ENCODE assay signal across 2 cellular contexts in the genomic region with DNA sequence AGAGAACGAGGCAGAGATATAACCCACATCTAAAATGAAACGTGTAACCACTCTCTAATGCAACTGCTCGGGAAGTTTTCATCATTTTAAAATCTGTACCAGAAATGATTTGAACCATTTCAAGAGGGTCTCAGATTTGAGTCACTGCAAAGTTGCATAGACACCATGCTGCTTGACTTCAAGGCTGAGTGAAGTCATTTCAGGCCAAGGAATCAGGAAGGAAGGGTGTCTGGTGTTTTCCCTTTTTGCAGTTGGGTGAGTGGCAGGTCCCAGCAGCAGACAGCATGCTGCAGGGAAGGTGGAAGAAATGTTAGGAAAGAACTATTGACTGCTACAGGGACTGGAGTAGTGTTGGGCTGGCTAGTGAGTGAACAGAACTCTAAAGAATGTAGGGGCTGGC.
TF ChIP-seq lines count a peak whose summit lies in the region.

No MANE protein-coding gene starts in this region.

TF ChIP-seq in HCT116, 20 proteins besides CTCF, POLR2A, EP300 and RAD21:
- no peak for TF ChIP-seq ZFX (IDR thresholded peaks at IDR 0.05)
- TF ChIP-seq, protein P1, sequence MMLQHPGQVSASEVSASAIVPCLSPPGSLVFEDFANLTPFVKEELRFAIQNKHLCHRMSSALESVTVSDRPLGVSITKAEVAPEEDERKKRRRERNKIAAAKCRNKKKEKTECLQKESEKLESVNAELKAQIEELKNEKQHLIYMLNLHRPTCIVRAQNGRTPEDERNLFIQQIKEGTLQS (IDR thresholded peaks at IDR 0.05) = no peak
- no peak for TF ChIP-seq YY1 (IDR thresholded peaks at IDR 0.05; ENCODE audit: extremely low read depth, insufficient replicate concordance, low read depth, low read length)
- no peak for TF ChIP-seq EZH2 (IDR thresholded peaks at IDR 0.05)
- no peak for TF ChIP-seq SP1 (IDR thresholded peaks at IDR 0.05; ENCODE audit: low read depth)
- TF ChIP-seq TCF7L2 (IDR thresholded peaks at IDR 0.05; ENCODE audit: borderline replicate concordance, extremely low read depth, insufficient read depth, insufficient read length) = no peak
- no peak for TF ChIP-seq EGR1 (IDR thresholded peaks at IDR 0.05; ENCODE audit: low read depth)
- no peak for TF ChIP-seq ELF1 (IDR thresholded peaks at IDR 0.05; ENCODE audit: borderline replicate concordance, low read depth)
- no peak for TF ChIP-seq JUND (IDR thresholded peaks at IDR 0.05)

TF ChIP-seq in GM12878, 131 proteins besides CTCF, POLR2A, EP300 and RAD21 (continues in another document):
- TF ChIP-seq, protein P2, sequence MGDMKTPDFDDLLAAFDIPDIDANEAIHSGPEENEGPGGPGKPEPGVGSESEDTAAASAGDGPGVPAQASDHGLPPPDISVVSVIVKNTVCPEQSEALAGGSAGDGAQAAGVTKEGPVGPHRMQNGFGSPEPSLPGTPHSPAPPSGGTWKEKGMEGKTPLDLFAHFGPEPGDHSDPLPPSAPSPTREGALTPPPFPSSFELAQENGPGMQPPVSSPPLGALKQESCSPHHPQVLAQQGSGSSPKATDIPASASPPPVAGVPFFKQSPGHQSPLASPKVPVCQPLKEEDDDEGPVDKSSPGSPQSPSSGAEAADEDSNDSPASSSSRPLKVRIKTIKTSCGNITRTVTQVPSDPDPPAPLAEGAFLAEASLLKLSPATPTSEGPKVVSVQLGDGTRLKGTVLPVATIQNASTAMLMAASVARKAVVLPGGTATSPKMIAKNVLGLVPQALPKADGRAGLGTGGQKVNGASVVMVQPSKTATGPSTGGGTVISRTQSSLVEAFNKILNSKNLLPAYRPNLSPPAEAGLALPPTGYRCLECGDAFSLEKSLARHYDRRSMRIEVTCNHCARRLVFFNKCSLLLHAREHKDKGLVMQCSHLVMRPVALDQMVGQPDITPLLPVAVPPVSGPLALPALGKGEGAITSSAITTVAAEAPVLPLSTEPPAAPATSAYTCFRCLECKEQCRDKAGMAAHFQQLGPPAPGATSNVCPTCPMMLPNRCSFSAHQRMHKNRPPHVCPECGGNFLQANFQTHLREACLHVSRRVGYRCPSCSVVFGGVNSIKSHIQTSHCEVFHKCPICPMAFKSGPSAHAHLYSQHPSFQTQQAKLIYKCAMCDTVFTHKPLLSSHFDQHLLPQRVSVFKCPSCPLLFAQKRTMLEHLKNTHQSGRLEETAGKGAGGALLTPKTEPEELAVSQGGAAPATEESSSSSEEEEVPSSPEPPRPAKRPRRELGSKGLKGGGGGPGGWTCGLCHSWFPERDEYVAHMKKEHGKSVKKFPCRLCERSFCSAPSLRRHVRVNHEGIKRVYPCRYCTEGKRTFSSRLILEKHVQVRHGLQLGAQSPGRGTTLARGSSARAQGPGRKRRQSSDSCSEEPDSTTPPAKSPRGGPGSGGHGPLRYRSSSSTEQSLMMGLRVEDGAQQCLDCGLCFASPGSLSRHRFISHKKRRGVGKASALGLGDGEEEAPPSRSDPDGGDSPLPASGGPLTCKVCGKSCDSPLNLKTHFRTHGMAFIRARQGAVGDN (IDR thresholded peaks at IDR 0.05) = no peak
- TF ChIP-seq HDAC6 (IDR thresholded peaks at IDR 0.05; ENCODE audit: unreplicated experiment) (no peak), SRF (IDR thresholded peaks at IDR 0.05; ENCODE audit: low read depth in 2 of 2, low read length in 2 of 2) (0 out of 4 replicates have a peak, but pooled peaks of 1 of the 2 experiments have one; percentile 43), SREBF1 (IDR thresholded peaks at IDR 0.05; ENCODE audit: low read length) (no peak), IKZF1 (conservative IDR thresholded peaks at IDR 0.05) (no peak), MYC (IDR thresholded peaks at IDR 0.05; ENCODE audit: insufficient read depth, insufficient read length, insufficient replicate concordance, low read length, severe bottlenecking) (no peak), JUND (IDR thresholded peaks at IDR 0.05; ENCODE audit: low read depth, low read length) (no peak), HDGF (IDR thresholded peaks at IDR 0.05) (no peak), CHD2 (IDR thresholded peaks at IDR 0.05; ENCODE audit: borderline replicate concordance, low read depth, low read length) (no peak), KDM1A (IDR thresholded peaks at IDR 0.05; ENCODE audit: borderline replicate concordance) (no peak), SMAD1 (IDR thresholded peaks at IDR 0.05; ENCODE audit: low read depth, partially characterized antibody) (no peak), FOS (IDR thresholded peaks at IDR 0.05; ENCODE audit: borderline replicate concordance, extremely low read depth, insufficient read length) (no peak), ZBED1 (IDR thresholded peaks at IDR 0.05; ENCODE audit: borderline replicate concordance) (no peak; the same call in 1 of the 2 replicates), SIX5 (IDR thresholded peaks at IDR 0.05; ENCODE audit: low read depth, low read length, severe bottlenecking) (no peak), EGR1 (IDR thresholded peaks at IDR 0.05; ENCODE audit: borderline replicate concordance in 1 of 2, low read depth in 2 of 2, low read length in 2 of 2) (no peak), TCF7 (IDR thresholded peaks at IDR 0.05; ENCODE audit: borderline replicate concordance) (peak; percentile 97), NRF1 (conservative IDR thresholded peaks at IDR 0.05; ENCODE audit: low read depth, low read length) (no peak), CBX3 (IDR thresholded peaks at IDR 0.05; ENCODE audit: borderline replicate concordance, low read depth) (no peak), SPI1 (IDR thresholded peaks at IDR 0.05; ENCODE audit: borderline replicate concordance, insufficient read depth, low read depth, low read length) (peak; percentile 21; the same call in 1 of the 2 replicates), HCFC1 (IDR thresholded peaks at IDR 0.05; ENCODE audit: low read length) (no peak), TAF1 (IDR thresholded peaks at IDR 0.05; ENCODE audit: borderline replicate concordance, low read depth, low read length) (no peak), IRF4 (IDR thresholded peaks at IDR 0.05; ENCODE audit: low read depth, low read length) (peak; percentile 83)
- TF ChIP-seq, protein P3, sequence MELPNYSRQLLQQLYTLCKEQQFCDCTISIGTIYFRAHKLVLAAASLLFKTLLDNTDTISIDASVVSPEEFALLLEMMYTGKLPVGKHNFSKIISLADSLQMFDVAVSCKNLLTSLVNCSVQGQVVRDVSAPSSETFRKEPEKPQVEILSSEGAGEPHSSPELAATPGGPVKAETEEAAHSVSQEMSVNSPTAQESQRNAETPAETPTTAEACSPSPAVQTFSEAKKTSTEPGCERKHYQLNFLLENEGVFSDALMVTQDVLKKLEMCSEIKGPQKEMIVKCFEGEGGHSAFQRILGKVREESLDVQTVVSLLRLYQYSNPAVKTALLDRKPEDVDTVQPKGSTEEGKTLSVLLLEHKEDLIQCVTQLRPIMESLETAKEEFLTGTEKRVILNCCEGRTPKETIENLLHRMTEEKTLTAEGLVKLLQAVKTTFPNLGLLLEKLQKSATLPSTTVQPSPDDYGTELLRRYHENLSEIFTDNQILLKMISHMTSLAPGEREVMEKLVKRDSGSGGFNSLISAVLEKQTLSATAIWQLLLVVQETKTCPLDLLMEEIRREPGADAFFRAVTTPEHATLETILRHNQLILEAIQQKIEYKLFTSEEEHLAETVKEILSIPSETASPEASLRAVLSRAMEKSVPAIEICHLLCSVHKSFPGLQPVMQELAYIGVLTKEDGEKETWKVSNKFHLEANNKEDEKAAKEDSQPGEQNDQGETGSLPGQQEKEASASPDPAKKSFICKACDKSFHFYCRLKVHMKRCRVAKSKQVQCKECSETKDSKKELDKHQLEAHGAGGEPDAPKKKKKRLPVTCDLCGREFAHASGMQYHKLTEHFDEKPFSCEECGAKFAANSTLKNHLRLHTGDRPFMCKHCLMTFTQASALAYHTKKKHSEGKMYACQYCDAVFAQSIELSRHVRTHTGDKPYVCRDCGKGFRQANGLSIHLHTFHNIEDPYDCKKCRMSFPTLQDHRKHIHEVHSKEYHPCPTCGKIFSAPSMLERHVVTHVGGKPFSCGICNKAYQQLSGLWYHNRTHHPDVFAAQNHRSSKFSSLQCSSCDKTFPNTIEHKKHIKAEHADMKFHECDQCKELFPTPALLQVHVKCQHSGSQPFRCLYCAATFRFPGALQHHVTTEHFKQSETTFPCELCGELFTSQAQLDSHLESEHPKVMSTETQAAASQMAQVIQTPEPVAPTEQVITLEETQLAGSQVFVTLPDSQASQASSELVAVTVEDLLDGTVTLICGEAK (IDR thresholded peaks at IDR 0.05; ENCODE audit: borderline replicate concordance) = no peak
- TF ChIP-seq, protein P4, sequence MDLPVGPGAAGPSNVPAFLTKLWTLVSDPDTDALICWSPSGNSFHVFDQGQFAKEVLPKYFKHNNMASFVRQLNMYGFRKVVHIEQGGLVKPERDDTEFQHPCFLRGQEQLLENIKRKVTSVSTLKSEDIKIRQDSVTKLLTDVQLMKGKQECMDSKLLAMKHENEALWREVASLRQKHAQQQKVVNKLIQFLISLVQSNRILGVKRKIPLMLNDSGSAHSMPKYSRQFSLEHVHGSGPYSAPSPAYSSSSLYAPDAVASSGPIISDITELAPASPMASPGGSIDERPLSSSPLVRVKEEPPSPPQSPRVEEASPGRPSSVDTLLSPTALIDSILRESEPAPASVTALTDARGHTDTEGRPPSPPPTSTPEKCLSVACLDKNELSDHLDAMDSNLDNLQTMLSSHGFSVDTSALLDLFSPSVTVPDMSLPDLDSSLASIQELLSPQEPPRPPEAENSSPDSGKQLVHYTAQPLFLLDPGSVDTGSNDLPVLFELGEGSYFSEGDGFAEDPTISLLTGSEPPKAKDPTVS (IDR thresholded peaks at IDR 0.05; ENCODE audit: low read depth, low read length) = no peak
- TF ChIP-seq, protein P5, sequence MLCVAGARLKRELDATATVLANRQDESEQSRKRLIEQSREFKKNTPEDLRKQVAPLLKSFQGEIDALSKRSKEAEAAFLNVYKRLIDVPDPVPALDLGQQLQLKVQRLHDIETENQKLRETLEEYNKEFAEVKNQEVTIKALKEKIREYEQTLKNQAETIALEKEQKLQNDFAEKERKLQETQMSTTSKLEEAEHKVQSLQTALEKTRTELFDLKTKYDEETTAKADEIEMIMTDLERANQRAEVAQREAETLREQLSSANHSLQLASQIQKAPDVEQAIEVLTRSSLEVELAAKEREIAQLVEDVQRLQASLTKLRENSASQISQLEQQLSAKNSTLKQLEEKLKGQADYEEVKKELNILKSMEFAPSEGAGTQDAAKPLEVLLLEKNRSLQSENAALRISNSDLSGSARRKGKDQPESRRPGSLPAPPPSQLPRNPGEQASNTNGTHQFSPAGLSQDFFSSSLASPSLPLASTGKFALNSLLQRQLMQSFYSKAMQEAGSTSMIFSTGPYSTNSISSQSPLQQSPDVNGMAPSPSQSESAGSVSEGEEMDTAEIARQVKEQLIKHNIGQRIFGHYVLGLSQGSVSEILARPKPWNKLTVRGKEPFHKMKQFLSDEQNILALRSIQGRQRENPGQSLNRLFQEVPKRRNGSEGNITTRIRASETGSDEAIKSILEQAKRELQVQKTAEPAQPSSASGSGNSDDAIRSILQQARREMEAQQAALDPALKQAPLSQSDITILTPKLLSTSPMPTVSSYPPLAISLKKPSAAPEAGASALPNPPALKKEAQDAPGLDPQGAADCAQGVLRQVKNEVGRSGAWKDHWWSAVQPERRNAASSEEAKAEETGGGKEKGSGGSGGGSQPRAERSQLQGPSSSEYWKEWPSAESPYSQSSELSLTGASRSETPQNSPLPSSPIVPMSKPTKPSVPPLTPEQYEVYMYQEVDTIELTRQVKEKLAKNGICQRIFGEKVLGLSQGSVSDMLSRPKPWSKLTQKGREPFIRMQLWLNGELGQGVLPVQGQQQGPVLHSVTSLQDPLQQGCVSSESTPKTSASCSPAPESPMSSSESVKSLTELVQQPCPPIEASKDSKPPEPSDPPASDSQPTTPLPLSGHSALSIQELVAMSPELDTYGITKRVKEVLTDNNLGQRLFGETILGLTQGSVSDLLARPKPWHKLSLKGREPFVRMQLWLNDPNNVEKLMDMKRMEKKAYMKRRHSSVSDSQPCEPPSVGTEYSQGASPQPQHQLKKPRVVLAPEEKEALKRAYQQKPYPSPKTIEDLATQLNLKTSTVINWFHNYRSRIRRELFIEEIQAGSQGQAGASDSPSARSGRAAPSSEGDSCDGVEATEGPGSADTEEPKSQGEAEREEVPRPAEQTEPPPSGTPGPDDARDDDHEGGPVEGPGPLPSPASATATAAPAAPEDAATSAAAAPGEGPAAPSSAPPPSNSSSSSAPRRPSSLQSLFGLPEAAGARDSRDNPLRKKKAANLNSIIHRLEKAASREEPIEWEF (IDR thresholded peaks at IDR 0.05; ENCODE audit: insufficient replicate concordance, low read depth, low read length) = no peak
- TF ChIP-seq, protein P6, sequence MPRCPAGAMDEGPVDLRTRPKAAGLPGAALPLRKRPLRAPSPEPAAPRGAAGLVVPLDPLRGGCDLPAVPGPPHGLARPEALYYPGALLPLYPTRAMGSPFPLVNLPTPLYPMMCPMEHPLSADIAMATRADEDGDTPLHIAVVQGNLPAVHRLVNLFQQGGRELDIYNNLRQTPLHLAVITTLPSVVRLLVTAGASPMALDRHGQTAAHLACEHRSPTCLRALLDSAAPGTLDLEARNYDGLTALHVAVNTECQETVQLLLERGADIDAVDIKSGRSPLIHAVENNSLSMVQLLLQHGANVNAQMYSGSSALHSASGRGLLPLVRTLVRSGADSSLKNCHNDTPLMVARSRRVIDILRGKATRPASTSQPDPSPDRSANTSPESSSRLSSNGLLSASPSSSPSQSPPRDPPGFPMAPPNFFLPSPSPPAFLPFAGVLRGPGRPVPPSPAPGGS (IDR thresholded peaks at IDR 0.05; ENCODE audit: borderline replicate concordance, insufficient read depth, low read depth, low read length, poor library complexity, severe bottlenecking) = peak; percentile 97
- TF ChIP-seq, protein P7, sequence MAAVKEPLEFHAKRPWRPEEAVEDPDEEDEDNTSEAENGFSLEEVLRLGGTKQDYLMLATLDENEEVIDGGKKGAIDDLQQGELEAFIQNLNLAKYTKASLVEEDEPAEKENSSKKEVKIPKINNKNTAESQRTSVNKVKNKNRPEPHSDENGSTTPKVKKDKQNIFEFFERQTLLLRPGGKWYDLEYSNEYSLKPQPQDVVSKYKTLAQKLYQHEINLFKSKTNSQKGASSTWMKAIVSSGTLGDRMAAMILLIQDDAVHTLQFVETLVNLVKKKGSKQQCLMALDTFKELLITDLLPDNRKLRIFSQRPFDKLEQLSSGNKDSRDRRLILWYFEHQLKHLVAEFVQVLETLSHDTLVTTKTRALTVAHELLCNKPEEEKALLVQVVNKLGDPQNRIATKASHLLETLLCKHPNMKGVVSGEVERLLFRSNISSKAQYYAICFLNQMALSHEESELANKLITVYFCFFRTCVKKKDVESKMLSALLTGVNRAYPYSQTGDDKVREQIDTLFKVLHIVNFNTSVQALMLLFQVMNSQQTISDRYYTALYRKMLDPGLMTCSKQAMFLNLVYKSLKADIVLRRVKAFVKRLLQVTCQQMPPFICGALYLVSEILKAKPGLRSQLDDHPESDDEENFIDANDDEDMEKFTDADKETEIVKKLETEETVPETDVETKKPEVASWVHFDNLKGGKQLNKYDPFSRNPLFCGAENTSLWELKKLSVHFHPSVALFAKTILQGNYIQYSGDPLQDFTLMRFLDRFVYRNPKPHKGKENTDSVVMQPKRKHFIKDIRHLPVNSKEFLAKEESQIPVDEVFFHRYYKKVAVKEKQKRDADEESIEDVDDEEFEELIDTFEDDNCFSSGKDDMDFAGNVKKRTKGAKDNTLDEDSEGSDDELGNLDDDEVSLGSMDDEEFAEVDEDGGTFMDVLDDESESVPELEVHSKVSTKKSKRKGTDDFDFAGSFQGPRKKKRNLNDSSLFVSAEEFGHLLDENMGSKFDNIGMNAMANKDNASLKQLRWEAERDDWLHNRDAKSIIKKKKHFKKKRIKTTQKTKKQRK (IDR thresholded peaks at IDR 0.05; ENCODE audit: low read depth, low read length) = no peak
- TF ChIP-seq, protein P8, sequence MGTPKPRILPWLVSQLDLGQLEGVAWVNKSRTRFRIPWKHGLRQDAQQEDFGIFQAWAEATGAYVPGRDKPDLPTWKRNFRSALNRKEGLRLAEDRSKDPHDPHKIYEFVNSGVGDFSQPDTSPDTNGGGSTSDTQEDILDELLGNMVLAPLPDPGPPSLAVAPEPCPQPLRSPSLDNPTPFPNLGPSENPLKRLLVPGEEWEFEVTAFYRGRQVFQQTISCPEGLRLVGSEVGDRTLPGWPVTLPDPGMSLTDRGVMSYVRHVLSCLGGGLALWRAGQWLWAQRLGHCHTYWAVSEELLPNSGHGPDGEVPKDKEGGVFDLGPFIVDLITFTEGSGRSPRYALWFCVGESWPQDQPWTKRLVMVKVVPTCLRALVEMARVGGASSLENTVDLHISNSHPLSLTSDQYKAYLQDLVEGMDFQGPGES (IDR thresholded peaks at IDR 0.05) = no peak
